8 cellular contexts compared by ENCODE assay signal in genomic region chr2:218898109-218898878, GRCh38. TPM values are rescaled to one million over a fixed set of nuclear protein-coding genes. Genes with fewer than 3 reads are reported as not detected.
DNase-seq lines count a peak whose midpoint lies in the region; ATAC-seq and TF ChIP-seq lines count a peak whose summit lies in the region.

No MANE protein-coding gene starts in this region.

- H3K27ac Mint-ChIP-seq in GM23338 = no peak overlapping the region

- peak overlapping the region; percentile 45 for H3K4me3 ChIP-seq in GM23338
- no peak overlapping the region for H3K4me3 ChIP-seq in right lobe of liver

- H3K9me3 ChIP-seq in right lobe of liver = no peaks in the 10 kb centered on the region

- peaks cover 3% of the 10 kb centered on the region; the same call in 1 of the 3 replicates for H3K36me3 Mint-ChIP-seq in GM23338 (ENCODE audit: low read depth)

- ATAC-seq in GM23338 (peak; percentile 73), right lobe of liver (peak; percentile 74 to 89 (median 84))

- H3K4me1 Mint-ChIP-seq in GM23338 = peaks cover 33% of the 10 kb centered on the region

- H2AFZ ChIP-seq in GM23338 = peak overlapping the region; percentile 82; the same call in 1 of the 2 replicates

- intact Hi-C loops in right lobe of liver (cut with DNase I) = no loop called here

- no peaks in the 10 kb centered on the region for H3K36me3 ChIP-seq in GM23338 (ENCODE audit: insufficient read depth)
- no peaks in the 10 kb centered on the region for H3K36me3 ChIP-seq in right lobe of liver

- no peaks in the 10 kb centered on the region for H3K9me2 ChIP-seq in GM23338 (ENCODE audit: insufficient read depth)

- no peaks in the 10 kb centered on the region for H3K79me2 ChIP-seq in GM23338 (replicated peaks; ENCODE audit: insufficient read depth)

- peak overlapping the region; percentile 49 for H3K4me3 Mint-ChIP-seq in GM23338

- peaks cover 13% of the 10 kb centered on the region for H4K20me1 ChIP-seq in GM23338 (replicated peaks; ENCODE audit: insufficient read depth)

- DNase-seq in EL (peak; percentile 38), GM23338 (ENCODE audit: low spot score) (peak; percentile 91), NCI-H1105 (lab: John Stamatoyannopoulos, UW) (peak; percentile 39), right lobe of liver (peak in 1 of 3 donors; percentile 57), NCI-H1048 (lab: John Stamatoyannopoulos, UW) (no peak)
- DNase-seq in activated CD4-positive, CD25-positive, alpha-beta regulatory T cell treated with anti-CD3 and anti-CD28 coated beads, Interleukin-2, amount 50 U/mL, for 72 hours = peak; percentile 89
- peak; percentile 67 for DNase-seq in central memory CD4-positive, alpha-beta T cell
- DNase-seq in stimulated activated CD8-positive, alpha-beta memory T cell treated with anti-CD3 and anti-CD28 coated beads, Interleukin-15, amount 100 ng/mL, for 4 hours (ENCODE audit: low read depth in 2 of 2) = peak; percentile 56 to 63

- TF ChIP-seq CTCF in GM23338 (conservative IDR thresholded peaks at IDR 0.05; ENCODE audit: low read depth in 2 of 2) = peak; percentile 84 to 97
- TF ChIP-seq CTCF in right lobe of liver (IDR thresholded peaks at IDR 0.05) = peak; percentile 91 to 98 (median 94)

- H3K4me1 ChIP-seq in GM23338 (ENCODE audit: insufficient read depth) (peaks cover 27% of the 10 kb centered on the region), right lobe of liver (peaks cover 0 to 8% (median 0%) of the 10 kb centered on the region in 4 donors)

- H3K27me3 Mint-ChIP-seq in GM23338 (ENCODE audit: insufficient read depth, low read depth, poor library complexity) = peaks cover 81% of the 10 kb centered on the region

- H3F3A ChIP-seq in GM23338 (replicated peaks; ENCODE audit: low read depth) = no peaks in the 10 kb centered on the region

- 6% methylated on average over 17 of the region's 52 CpGs for WGBS in right lobe of liver (ENCODE audit: insufficient coverage, low coverage, low lambda C conversion rate, missing lambda C conversion rate)

- TF ChIP-seq POLR2A in right lobe of liver (IDR thresholded peaks at IDR 0.05) = no peak

- H3K27ac ChIP-seq in GM23338 (ENCODE audit: low read depth) (no peak overlapping the region), right lobe of liver (no peak overlapping the region)

- H3K27me3 ChIP-seq in GM23338 (ENCODE audit: insufficient read depth) (peaks cover 100% of the 10 kb centered on the region), right lobe of liver (peaks cover 0 to 46% of the 10 kb centered on the region in 2 donors)

- peak overlapping the region; percentile 72 for H3K4me2 ChIP-seq in GM23338

- no peaks in the 10 kb centered on the region; the same call in 1 of the 3 replicates for H3K9me3 Mint-ChIP-seq in GM23338

TF ChIP-seq in GM23338, 12 proteins besides CTCF, POLR2A, EP300 and RAD21:
- peak; percentile 59 for TF ChIP-seq EZH2phosphoT487 (IDR thresholded peaks at IDR 0.05; ENCODE audit: unreplicated experiment)
- peak; percentile 64 for TF ChIP-seq EZH2 (IDR thresholded peaks at IDR 0.05; ENCODE audit: low read depth, unreplicated experiment)
- no peak for TF ChIP-seq REST (IDR thresholded peaks at IDR 0.05; ENCODE audit: unreplicated experiment)
- TF ChIP-seq POLR2AphosphoS5 (IDR thresholded peaks at IDR 0.05; ENCODE audit: low read depth) = no peak

RNA-seq across cellular contexts. Expression of gene WNT10A, which starts 17.6 kb away (rescaled TPM):
- total RNA-seq in GM23338 (2014; rRNA removed; shearing (Covaris generic)) = not detected in 2 replicates
- not detected in 2 replicates for polyA plus RNA-seq in GM23338 (2016; fragmentation: Nextera tagmentation; extraction: Ambion mirVana)
- total RNA-seq in right lobe of liver = under 1 TPM in 1 of 6 experiments, not detected in 5; 0.31 TPM

RNA-seq across cellular contexts. Expression of gene WNT6, which starts 38.7 kb away (rescaled TPM):
- not detected in 2 replicates for total RNA-seq in GM23338 (2014; rRNA removed; shearing (Covaris generic))
- polyA plus RNA-seq in GM23338 (2016; fragmentation: Nextera tagmentation; extraction: Ambion mirVana) = not detected in 2 replicates
- total RNA-seq in right lobe of liver = under 1 TPM in 1 of 6 experiments, not detected in 5; 0.25 TPM
